Comparison of ENCODE assay signal across 1 cellular context in the genomic region with DNA sequence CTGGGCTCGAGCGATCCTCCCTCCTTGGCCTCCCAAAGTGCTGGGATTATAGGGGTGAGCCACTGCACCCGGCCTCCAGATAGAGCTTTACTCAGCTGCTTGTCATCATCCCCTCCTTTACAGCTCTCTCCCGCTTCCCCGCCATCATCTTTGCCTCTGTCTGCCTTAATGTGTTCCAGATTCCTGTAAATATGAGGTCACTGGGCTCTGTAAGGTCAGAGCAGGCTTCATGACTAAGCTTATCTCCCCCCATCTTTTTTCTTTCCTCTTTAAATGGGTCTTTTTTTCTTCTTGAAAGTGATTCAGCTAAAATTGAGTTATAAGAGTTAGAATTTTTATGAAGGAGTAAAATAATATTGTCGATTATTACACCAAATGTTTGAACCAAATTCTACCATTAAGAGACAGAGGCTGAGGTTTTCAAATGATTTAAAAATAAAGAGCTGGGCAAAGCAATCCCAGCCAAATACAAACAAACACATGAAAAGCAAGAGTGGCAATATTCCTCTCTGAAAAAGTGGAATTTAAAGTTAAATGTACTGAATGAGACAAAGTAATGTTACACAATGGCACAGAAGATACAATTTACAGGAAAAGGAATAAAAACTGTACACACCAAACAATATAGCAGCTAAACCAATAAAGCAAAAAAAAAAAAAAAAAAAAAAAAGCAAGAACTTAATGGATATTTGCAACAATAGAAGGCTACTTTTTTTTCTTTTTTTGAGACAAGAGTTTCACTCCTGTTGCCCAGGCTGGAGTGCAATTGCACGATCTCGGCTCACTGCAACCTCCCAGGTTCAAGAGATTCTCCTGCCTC.
TF ChIP-seq lines count a peak whose summit lies in the region.

No MANE protein-coding gene starts in this region.

TF ChIP-seq in K562, 482 proteins besides CTCF, POLR2A, EP300 and RAD21 (continued from another document):
- TF ChIP-seq, protein P1, sequence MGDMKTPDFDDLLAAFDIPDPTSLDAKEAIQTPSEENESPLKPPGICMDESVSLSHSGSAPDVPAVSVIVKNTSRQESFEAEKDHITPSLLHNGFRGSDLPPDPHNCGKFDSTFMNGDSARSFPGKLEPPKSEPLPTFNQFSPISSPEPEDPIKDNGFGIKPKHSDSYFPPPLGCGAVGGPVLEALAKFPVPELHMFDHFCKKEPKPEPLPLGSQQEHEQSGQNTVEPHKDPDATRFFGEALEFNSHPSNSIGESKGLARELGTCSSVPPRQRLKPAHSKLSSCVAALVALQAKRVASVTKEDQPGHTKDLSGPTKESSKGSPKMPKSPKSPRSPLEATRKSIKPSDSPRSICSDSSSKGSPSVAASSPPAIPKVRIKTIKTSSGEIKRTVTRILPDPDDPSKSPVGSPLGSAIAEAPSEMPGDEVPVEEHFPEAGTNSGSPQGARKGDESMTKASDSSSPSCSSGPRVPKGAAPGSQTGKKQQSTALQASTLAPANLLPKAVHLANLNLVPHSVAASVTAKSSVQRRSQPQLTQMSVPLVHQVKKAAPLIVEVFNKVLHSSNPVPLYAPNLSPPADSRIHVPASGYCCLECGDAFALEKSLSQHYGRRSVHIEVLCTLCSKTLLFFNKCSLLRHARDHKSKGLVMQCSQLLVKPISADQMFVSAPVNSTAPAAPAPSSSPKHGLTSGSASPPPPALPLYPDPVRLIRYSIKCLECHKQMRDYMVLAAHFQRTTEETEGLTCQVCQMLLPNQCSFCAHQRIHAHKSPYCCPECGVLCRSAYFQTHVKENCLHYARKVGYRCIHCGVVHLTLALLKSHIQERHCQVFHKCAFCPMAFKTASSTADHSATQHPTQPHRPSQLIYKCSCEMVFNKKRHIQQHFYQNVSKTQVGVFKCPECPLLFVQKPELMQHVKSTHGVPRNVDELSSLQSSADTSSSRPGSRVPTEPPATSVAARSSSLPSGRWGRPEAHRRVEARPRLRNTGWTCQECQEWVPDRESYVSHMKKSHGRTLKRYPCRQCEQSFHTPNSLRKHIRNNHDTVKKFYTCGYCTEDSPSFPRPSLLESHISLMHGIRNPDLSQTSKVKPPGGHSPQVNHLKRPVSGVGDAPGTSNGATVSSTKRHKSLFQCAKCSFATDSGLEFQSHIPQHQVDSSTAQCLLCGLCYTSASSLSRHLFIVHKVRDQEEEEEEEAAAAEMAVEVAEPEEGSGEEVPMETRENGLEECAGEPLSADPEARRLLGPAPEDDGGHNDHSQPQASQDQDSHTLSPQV (IDR thresholded peaks at IDR 0.05): peak; percentile 70
- TF ChIP-seq MAFF (IDR thresholded peaks at IDR 0.05; ENCODE audit: low read length) (peak; percentile 82), ZFX (CRISPR knock-in tag; IDR thresholded peaks at IDR 0.05) (no peak), ILK (tag; IDR thresholded peaks at IDR 0.05; ENCODE audit: borderline replicate concordance, low read depth) (no peak)
- TF ChIP-seq, protein P2, sequence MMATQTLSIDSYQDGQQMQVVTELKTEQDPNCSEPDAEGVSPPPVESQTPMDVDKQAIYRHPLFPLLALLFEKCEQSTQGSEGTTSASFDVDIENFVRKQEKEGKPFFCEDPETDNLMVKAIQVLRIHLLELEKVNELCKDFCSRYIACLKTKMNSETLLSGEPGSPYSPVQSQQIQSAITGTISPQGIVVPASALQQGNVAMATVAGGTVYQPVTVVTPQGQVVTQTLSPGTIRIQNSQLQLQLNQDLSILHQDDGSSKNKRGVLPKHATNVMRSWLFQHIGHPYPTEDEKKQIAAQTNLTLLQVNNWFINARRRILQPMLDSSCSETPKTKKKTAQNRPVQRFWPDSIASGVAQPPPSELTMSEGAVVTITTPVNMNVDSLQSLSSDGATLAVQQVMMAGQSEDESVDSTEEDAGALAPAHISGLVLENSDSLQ (IDR thresholded peaks at IDR 0.05): peak; percentile 59
- TF ChIP-seq, protein P3, sequence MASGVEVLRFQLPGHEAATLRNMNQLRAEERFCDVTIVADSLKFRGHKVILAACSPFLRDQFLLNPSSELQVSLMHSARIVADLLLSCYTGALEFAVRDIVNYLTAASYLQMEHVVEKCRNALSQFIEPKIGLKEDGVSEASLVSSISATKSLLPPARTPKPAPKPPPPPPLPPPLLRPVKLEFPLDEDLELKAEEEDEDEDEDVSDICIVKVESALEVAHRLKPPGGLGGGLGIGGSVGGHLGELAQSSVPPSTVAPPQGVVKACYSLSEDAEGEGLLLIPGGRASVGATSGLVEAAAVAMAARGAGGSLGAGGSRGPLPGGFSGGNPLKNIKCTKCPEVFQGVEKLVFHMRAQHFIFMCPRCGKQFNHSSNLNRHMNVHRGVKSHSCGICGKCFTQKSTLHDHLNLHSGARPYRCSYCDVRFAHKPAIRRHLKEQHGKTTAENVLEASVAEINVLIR (CRISPR knock-in tag; IDR thresholded peaks at IDR 0.05): 0 out of 2 replicates have a peak, but pooled peaks have one; percentile 21
